ENCODE assay signal across 13 cellular contexts in genomic region chr13:72379581-72379980, GRCh38.
"Had no signal": no experiment of that assay in that cellular context is flagged by ENCODE, and none has a peak within 500 bp of the region (broad histone marks: within the 10 kb centered on the region; RNA-seq: fewer than 3 reads in every experiment).

No MANE protein-coding gene starts in this region.

- ATAC-seq: activated CD4-positive, CD25-positive, alpha-beta regulatory T cell treated with anti-CD3 and anti-CD28 coated beads, Interleukin-2, amount 50 U/mL, for 24 hours; activated T-helper 17 cell treated with anti-CD3 and anti-CD28 coated beads, Interleukin-2, amount 50 U/mL, for 72 hours; psoas muscle; right lobe of liver had no signal

- H3K9me3 Mint-ChIP-seq: activated naive CD4-positive, alpha-beta T cell treated with anti-CD3 and anti-CD28 coated beads for 36 hours; activated T-helper 17 cell treated with anti-CD3 and anti-CD28 coated beads, Interleukin-2, amount 50 U/mL, for 72 hours; type B pancreatic cell had no signal

- DNase-seq: activated CD4-positive, alpha-beta T cell treated with anti-CD3 and anti-CD28 coated beads, Interleukin-2, amount 50 U/mL, for 4 hours; activated naive CD4-positive, alpha-beta T cell treated with anti-CD3 and anti-CD28 coated beads for 36 hours; caudate nucleus; colonic mucosa; esophagus squamous epithelium; foreskin fibroblast; psoas muscle; right lobe of liver had no signal

- H3K4me3 ChIP-seq: colonic mucosa, esophagus squamous epithelium, psoas muscle, right lobe of liver had no signal

- H3K4me1 Mint-ChIP-seq: activated T-helper 17 cell treated with anti-CD3 and anti-CD28 coated beads, Interleukin-2, amount 50 U/mL, for 72 hours had no signal

- H3K27ac ChIP-seq: colonic mucosa, esophagus squamous epithelium, psoas muscle, right lobe of liver had no signal

- H3K27ac Mint-ChIP-seq: activated naive CD4-positive, alpha-beta T cell treated with anti-CD3 and anti-CD28 coated beads for 36 hours; activated T-helper 17 cell treated with anti-CD3 and anti-CD28 coated beads, Interleukin-2, amount 50 U/mL, for 72 hours; mesothelial cell of epicardium; stimulated activated naive CD8-positive, alpha-beta T cell treated with anti-CD3 and anti-CD28 coated beads, Interleukin-15, Interleukin-2, amounts not matched to agents 100 ng/mL and 50 ng/mL, for 24 hours; type B pancreatic cell had no signal

- H3K4me3 Mint-ChIP-seq: activated naive CD4-positive, alpha-beta T cell treated with anti-CD3 and anti-CD28 coated beads for 36 hours; activated T-helper 17 cell treated with anti-CD3 and anti-CD28 coated beads, Interleukin-2, amount 50 U/mL, for 72 hours; mesothelial cell of epicardium; stimulated activated naive CD8-positive, alpha-beta T cell treated with anti-CD3 and anti-CD28 coated beads, Interleukin-15, Interleukin-2, amounts not matched to agents 100 ng/mL and 50 ng/mL, for 24 hours; type B pancreatic cell had no signal

- H3K27me3 Mint-ChIP-seq: activated T-helper 17 cell treated with anti-CD3 and anti-CD28 coated beads, Interleukin-2, amount 50 U/mL, for 72 hours; stimulated activated naive CD8-positive, alpha-beta T cell treated with anti-CD3 and anti-CD28 coated beads, Interleukin-15, Interleukin-2, amounts not matched to agents 100 ng/mL and 50 ng/mL, for 24 hours; type B pancreatic cell had no signal

- H3K36me3 Mint-ChIP-seq: type B pancreatic cell had no signal
